Comparison of ENCODE assay signal across 1 cellular context in genomic region chr12:65611396-65611795, GRCh38.
TF ChIP-seq lines count a peak whose summit lies in the region.

No MANE protein-coding gene starts in this region.

TF ChIP-seq in HCT116, 20 proteins besides CTCF, POLR2A, EP300 and RAD21 (continued from another document):
- no peak for TF ChIP-seq ATF3 (IDR thresholded peaks at IDR 0.05)
- TF ChIP-seq, protein P1, sequence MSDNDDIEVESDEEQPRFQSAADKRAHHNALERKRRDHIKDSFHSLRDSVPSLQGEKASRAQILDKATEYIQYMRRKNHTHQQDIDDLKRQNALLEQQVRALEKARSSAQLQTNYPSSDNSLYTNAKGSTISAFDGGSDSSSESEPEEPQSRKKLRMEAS (IDR thresholded peaks at IDR 0.05) = no peak
TF ChIP-seq in HCT116: peak in this region for 1.
